Comparison of ENCODE assay signal across 8 cellular contexts in genomic region chrX:154370300-154370881, GRCh38. TPM values are rescaled to one million over a fixed set of nuclear protein-coding genes. Genes with fewer than 3 reads are reported as not detected.
DNase-seq lines count a peak whose midpoint lies in the region; TF ChIP-seq lines count a peak whose summit lies in the region.

No MANE protein-coding gene starts in this region.

- intact Hi-C loops in prostate gland (cut with DNase I): no loop called here

- H3K36me3 ChIP-seq in SK-N-MC (ENCODE audit: insufficient read depth, low read length): peaks cover 42% of the 10 kb centered on the region
- no peaks in the 10 kb centered on the region for H3K36me3 ChIP-seq in prostate gland

- H3K4me1 ChIP-seq in prostate gland (replicated peaks): no peaks in the 10 kb centered on the region

- DNase-seq in DMS53 (lab: John Stamatoyannopoulos, UW) (peak; percentile 66), DMS53 treated with DMSO at 0.1 percent for 48 hours (lab: John Stamatoyannopoulos, UW; ENCODE audit: unreplicated experiment) (no peak), SK-N-MC (ENCODE audit: low read depth, low spot score) (no peak), fibroblast of peridontal ligament (ENCODE audit: extremely low read depth) (peak; percentile 21), prostate gland (ENCODE audit: low spot score) (no peak), NCI-H2029 treated with DMSO at 0.1 percent for 48 hours (lab: John Stamatoyannopoulos, UW) (no peak), medulla oblongata (ENCODE audit: extremely low spot score) (no peak), DMS153 treated with DMSO at 0.1 percent for 48 hours (lab: John Stamatoyannopoulos, UW; ENCODE audit: unreplicated experiment) (no peak)

- no peak for TF ChIP-seq POLR2A in prostate gland (IDR thresholded peaks at IDR 0.05)

- H3K27me3 ChIP-seq in prostate gland (replicated peaks; ENCODE audit: insufficient read depth): no peaks in the 10 kb centered on the region

- H3K9ac ChIP-seq in SK-N-MC (ENCODE audit: insufficient read length): peak overlapping the region; percentile 97

- H3K27ac ChIP-seq in SK-N-MC (peak overlapping the region; percentile 96), prostate gland (peak overlapping the region; percentile 81 to 87)

- WGBS in prostate gland: 0% methylated on average over 1 of the region's 52 CpGs

- H3K4me3 ChIP-seq in SK-N-MC: peak overlapping the region; percentile 88
- H3K4me3 ChIP-seq in prostate gland: peak overlapping the region; percentile 44 to 45

- H3K9me3 ChIP-seq in SK-N-MC (ENCODE audit: low read depth, low read length): no peaks in the 10 kb centered on the region
- H3K9me3 ChIP-seq in prostate gland: no peaks in the 10 kb centered on the region

- no peak for TF ChIP-seq CTCF in prostate gland (IDR thresholded peaks at IDR 0.05)

RNA-seq across cellular contexts. Expression of gene FLNA, which starts 4.0 kb away (rescaled TPM):
- total RNA-seq in prostate gland: 1,000 to 10,000 TPM; 1,711 to 2,337 TPM

RNA-seq across cellular contexts. Expression of gene EMD, which starts 8.7 kb away (rescaled TPM):
- total RNA-seq in prostate gland: 10 to 100 TPM; 61.4 to 66.1 TPM

RNA-seq across cellular contexts. Expression of gene RPL10, which starts 27.8 kb away (rescaled TPM):
- total RNA-seq in prostate gland: 1,000 to 10,000 TPM; 3,702 to 5,500 TPM

RNA-seq across cellular contexts. Expression of gene DNASE1L1, which starts 38.7 kb away (rescaled TPM):
- 10 to 100 TPM; 36.8 to 70.7 TPM for total RNA-seq in prostate gland

RNA-seq across cellular contexts. Expression of gene TAFAZZIN, which starts 40.9 kb away (rescaled TPM):
- 10 to 100 TPM; 25.7 to 56.5 TPM for total RNA-seq in prostate gland

Comparison
In these comparisons a context has a peak if more than half of its experiments do, and no peak if none do; other contexts are left out.
1. DNase-seq: peak in DMS53 (single experiment) and fibroblast of peridontal ligament (single experiment); none in DMS53 treated with DMSO at 0.1 percent for 48 hours (single experiment), SK-N-MC (single experiment), prostate gland (single experiment), NCI-H2029 treated with DMSO at 0.1 percent for 48 hours (single experiment), medulla oblongata (single experiment) and DMS153 treated with DMSO at 0.1 percent for 48 hours (single experiment).